11 cellular contexts compared by ENCODE assay signal in the genomic region with DNA sequence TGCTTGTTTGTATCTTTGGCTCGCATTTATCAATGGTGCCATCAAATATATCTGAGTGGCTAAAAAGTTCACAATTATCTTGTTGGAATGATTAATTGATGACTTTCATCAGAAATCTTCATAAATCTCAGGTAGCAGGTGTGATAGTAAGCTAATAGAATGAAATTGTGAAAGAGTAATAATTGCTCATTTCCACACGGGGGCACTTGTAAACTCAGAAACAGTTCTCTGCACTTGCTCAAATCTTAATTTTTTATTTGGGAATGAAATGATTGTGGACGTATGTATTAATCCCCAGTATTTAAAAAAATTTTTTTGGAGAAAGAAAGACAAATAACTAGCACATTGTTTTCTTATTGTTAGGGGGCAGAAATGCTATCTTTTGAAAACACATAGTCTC.
DNase-seq lines count a peak whose midpoint lies in the region; ATAC-seq, FAIRE-seq and TF ChIP-seq lines count a peak whose summit lies in the region.
"Had no signal": no experiment of that assay in that cellular context is flagged by ENCODE, and none has a peak within 500 bp of the region (broad histone marks: within the 10 kb centered on the region; RNA-seq: fewer than 3 reads in every experiment).

No MANE protein-coding gene starts in this region.

- H3K4me2 ChIP-seq in OCI-LY3 (ENCODE audit: low read length): no peak overlapping the region

- no peak overlapping the region for H3K9ac ChIP-seq in OCI-LY3 (ENCODE audit: low read length)
- H3K9ac ChIP-seq in kidney (ENCODE audit: low read length in 2 of 2): no peak overlapping the region

- no peaks in the 10 kb centered on the region for H3K36me3 Mint-ChIP-seq in Caco-2 (ENCODE audit: insufficient read depth, unreplicated experiment)

- H3K79me2 ChIP-seq in OCI-LY3 (ENCODE audit: low read length): no peaks in the 10 kb centered on the region

- H3K9me3 Mint-ChIP-seq in Caco-2 (ENCODE audit: unreplicated experiment): no peaks in the 10 kb centered on the region

- H3K9me3 ChIP-seq in Caco-2: no peaks in the 10 kb centered on the region
- H3K9me3 ChIP-seq in OCI-LY3 (ENCODE audit: insufficient read depth, low read length): no peaks in the 10 kb centered on the region
- H3K9me3 ChIP-seq in kidney (ENCODE audit: control insufficient read depth in 1 of 2, low read length in 2 of 2): no peaks in the 10 kb centered on the region
- no peaks in the 10 kb centered on the region for H3K9me3 ChIP-seq in aorta (ENCODE audit: control insufficient read depth, low read length)

- no peak overlapping the region for H3K27ac Mint-ChIP-seq in Caco-2 (ENCODE audit: unreplicated experiment)

- H3K36me3 ChIP-seq in Caco-2 (ENCODE audit: control insufficient read depth, insufficient read depth, low read length): no peaks in the 10 kb centered on the region
- no peaks in the 10 kb centered on the region for H3K36me3 ChIP-seq in OCI-LY3 (replicated peaks; ENCODE audit: low read depth, low read length)
- no peaks in the 10 kb centered on the region for H3K36me3 ChIP-seq in kidney (ENCODE audit: control insufficient read depth in 1 of 2, insufficient read depth in 2 of 2, low read length in 2 of 2)
- no peaks in the 10 kb centered on the region for H3K36me3 ChIP-seq in aorta (ENCODE audit: control insufficient read depth in 1 of 2, insufficient read depth in 2 of 2, low read length in 1 of 2)

- BruUV-seq in Caco-2 (replicated peaks; lab: Mats Ljungman, UMichigan): no TSS peak

- H3K4me1 ChIP-seq in Caco-2 (no peaks in the 10 kb centered on the region), OCI-LY3 (ENCODE audit: low read length) (no peaks in the 10 kb centered on the region), kidney (ENCODE audit: control insufficient read depth in 1 of 2, insufficient read depth in 1 of 2, low read depth in 1 of 2, low read length in 2 of 2) (no peaks in the 10 kb centered on the region), aorta (ENCODE audit: control insufficient read depth in 1 of 2, insufficient read depth in 2 of 2, low read length in 2 of 2) (no peaks in the 10 kb centered on the region)

- CTCF ChIA-PET in Caco-2 (lab: Charles Lee): no interaction called here

- H3K27me3 Mint-ChIP-seq in Caco-2 (ENCODE audit: insufficient read depth, unreplicated experiment): peaks cover 10% of the 10 kb centered on the region

- no peak overlapping the region for H2AFZ ChIP-seq in OCI-LY3 (ENCODE audit: low read depth, low read length)

- no peak overlapping the region for H3K4me3 ChIP-seq in Caco-2 (ENCODE audit: low read depth, low read length)
- no peak overlapping the region for H3K4me3 ChIP-seq in OCI-LY3 (ENCODE audit: low read length)
- no peak overlapping the region for H3K4me3 ChIP-seq in kidney (ENCODE audit: low read length in 2 of 2)
- H3K4me3 ChIP-seq in aorta (ENCODE audit: low read length in 2 of 2): no peak overlapping the region

- H3K27me3 ChIP-seq in Caco-2 (replicated peaks; ENCODE audit: control insufficient read depth, insufficient read depth, low read length): no peaks in the 10 kb centered on the region
- H3K27me3 ChIP-seq in OCI-LY3 (ENCODE audit: low read depth, low read length): no peaks in the 10 kb centered on the region
- no peaks in the 10 kb centered on the region for H3K27me3 ChIP-seq in aorta (ENCODE audit: control insufficient read depth in 1 of 2, insufficient read depth in 2 of 2, low read length in 1 of 2)

- H3K4me3 Mint-ChIP-seq in Caco-2 (ENCODE audit: unreplicated experiment): no peak overlapping the region

- no peaks in the 10 kb centered on the region for H4K20me1 ChIP-seq in OCI-LY3 (ENCODE audit: insufficient read depth, low read length)

- 26 to 31% methylated on average over 3 of the region's 3 CpGs for whole genome bisulfite sequencing in aorta, 2 donors

- no peak for ATAC-seq in aorta (ENCODE audit: low FRiP score)
- ATAC-seq: right cardiac atrium had no signal

- POLR2A ChIA-PET in Caco-2 (lab: Charles Lee): no interaction called here

- H3K4me1 Mint-ChIP-seq in Caco-2 (ENCODE audit: low read depth, unreplicated experiment): no peaks in the 10 kb centered on the region

- TF ChIP-seq CTCF in Caco-2 (IDR thresholded peaks at IDR 0.05; ENCODE audit: insufficient read depth in 1 of 2, low read depth in 1 of 2, low read length in 1 of 2, severe bottlenecking in 1 of 2, unreplicated experiment in 1 of 2) (peak; percentile 20 to 26), GM20000 (IDR thresholded peaks at IDR 0.05; ENCODE audit: extremely low read depth, missing control alignments) (peak; percentile 33), OCI-LY3 (IDR thresholded peaks at IDR 0.05; ENCODE audit: low read depth, low read length) (peak; percentile 86), kidney (IDR thresholded peaks at IDR 0.05; ENCODE audit: borderline replicate concordance, extremely low read depth, insufficient read depth) (peak; percentile 26)

- H3K27ac ChIP-seq in OCI-LY3 (ENCODE audit: low read length) (no peak overlapping the region), kidney (ENCODE audit: low read depth in 2 of 2, low read length in 2 of 2) (no peak overlapping the region), aorta (ENCODE audit: low read depth in 1 of 2, low read length in 2 of 2) (no peak overlapping the region)

- no peak for DNase-seq in Caco-2
- DNase-seq in GM20000 (ENCODE audit: low spot score): peak; percentile 8
- no peak for DNase-seq in kidney
- no peak for DNase-seq in aorta
- no peak for DNase-seq in SKM-1 treated with dmso at 0.1 percent for 144 hours (lab: John Stamatoyannopoulos, UW; ENCODE audit: unreplicated experiment)
- no peak for DNase-seq in activated T-cell treated with anti-CD3 and anti-CD28 coated beads, Interleukin-2, amount 50 U/mL, for 48 hours
- DNase-seq in SKM-1 (lab: John Stamatoyannopoulos, UW; ENCODE audit: unreplicated experiment): no peak
- DNase-seq: activated T-cell treated with anti-CD3 and anti-CD28 coated beads, Interleukin-2, amount 50 U/mL, for 1 hour; NCI-H1092 treated with DMSO at 0.1 percent for 48 hours; right cardiac atrium had no signal

- no peak for FAIRE-seq in kidney (lab: Jason Lieb, UNC)

- intact Hi-C loops in Caco-2 (cut with micrococcal nuclease; ENCODE audit: unreplicated experiment) (loop anchor here (2.0 to 10.0 kb wide), 2 partner anchors 211 to 969 kb away; no protein-coding TSS in a partner anchor), kidney (cut with DNase I) (no loop called here), aorta (cut with DNase I) (no loop called here)

Comparison
In these comparisons a context has a peak if more than half of its experiments do, and no peak if none do; other contexts are left out.
1. CTCF ChIP-seq: peak in every context shown above with its lines; median percentile 86 in OCI-LY3; 33 in GM20000; 26 in kidney; 23 in Caco-2.